In the genomic region with DNA sequence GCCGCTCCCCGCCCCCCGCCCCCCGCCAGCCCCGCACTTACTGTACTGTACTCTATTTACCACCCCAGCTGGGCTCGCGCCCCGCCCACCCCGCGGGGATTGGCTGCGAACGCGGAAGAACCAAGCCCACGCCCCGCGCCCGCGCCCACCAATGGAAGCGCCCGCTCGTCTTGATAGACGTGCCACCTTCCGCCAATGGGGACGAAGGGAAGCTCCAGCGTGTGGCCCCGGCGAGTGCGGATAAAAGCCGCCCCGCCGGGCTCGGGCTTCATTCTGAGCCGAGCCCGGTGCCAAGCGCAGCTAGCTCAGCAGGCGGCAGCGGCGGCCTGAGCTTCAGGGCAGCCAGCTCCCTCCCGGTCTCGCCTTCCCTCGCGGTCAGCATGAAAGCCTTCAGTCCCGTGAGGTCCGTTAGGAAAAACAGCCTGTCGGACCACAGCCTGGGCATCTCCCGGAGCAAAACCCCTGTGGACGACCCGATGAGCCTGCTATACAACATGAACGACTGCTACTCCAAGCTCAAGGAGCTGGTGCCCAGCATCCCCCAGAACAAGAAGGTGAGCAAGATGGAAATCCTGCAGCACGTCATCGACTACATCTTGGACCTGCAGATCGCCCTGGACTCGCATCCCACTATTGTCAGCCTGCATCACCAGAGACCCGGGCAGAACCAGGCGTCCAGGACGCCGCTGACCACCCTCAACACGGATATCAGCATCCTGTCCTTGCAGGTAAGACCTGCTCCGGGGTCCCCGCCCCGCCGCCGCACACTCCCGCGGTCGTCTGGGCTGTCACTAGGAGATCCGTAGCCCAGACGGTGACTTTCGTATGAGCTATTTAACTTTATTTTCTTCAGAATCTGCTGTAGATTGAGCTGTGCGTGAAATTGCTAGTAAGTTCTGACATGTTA, we compare ENCODE assay signal across 8 cellular contexts. TPM values are rescaled to one million over a fixed set of nuclear protein-coding genes. Genes with fewer than 3 reads are reported as not detected.
A peak's percentile ranks its signal among the peaks of the same experiment; 100 is the strongest.
DNase-seq lines count a peak whose midpoint lies in the region; ATAC-seq and TF ChIP-seq lines count a peak whose summit lies in the region.

Gene ID2 (plus strand): TSS at position 271 of the 907 bp plus-strand sequence. CDS start 110 bp downstream, at position 381.

- peaks cover 21% of the 10 kb centered on the region in 2 donors for H3K36me3 Mint-ChIP-seq in activated T-cell treated with anti-CD3 and anti-CD28 coated beads, Interleukin-2, amount 50 U/mL, for 72 hours (ENCODE audit: insufficient read depth in 2 of 2)

- peak within 1 kb of the TSS; percentile 85 for H3K4me3 ChIP-seq in DOHH2 (ENCODE audit: low read length)
- peak within 1 kb of the TSS; percentile 100 for H3K4me3 ChIP-seq in GM23248
- peak within 1 kb of the TSS; percentile 92 to 99 for H3K4me3 ChIP-seq in muscle layer of duodenum (ENCODE audit: low read depth in 1 of 2, low read length in 2 of 2)

- H3K9ac ChIP-seq in GM23248: peak within 1 kb of the TSS; percentile 100

- H3K9me3 Mint-ChIP-seq in activated T-cell treated with anti-CD3 and anti-CD28 coated beads, Interleukin-2, amount 50 U/mL, for 72 hours: no peaks in the 10 kb centered on the region

- peak within 1 kb of the TSS; percentile 99 for H3K4me3 Mint-ChIP-seq in activated T-cell treated with anti-CD3 and anti-CD28 coated beads, Interleukin-2, amount 50 U/mL, for 72 hours

- H3K9me2 ChIP-seq in DOHH2 (replicated peaks; ENCODE audit: control insufficient read depth, low read length) (no peaks in the 10 kb centered on the region), GM23248 (ENCODE audit: insufficient read depth) (no peaks in the 10 kb centered on the region)

- H3K27me3 Mint-ChIP-seq in activated T-cell treated with anti-CD3 and anti-CD28 coated beads, Interleukin-2, amount 50 U/mL, for 72 hours (ENCODE audit: low read depth): peaks cover 11% of the 10 kb centered on the region

- H3K9me3 ChIP-seq in DOHH2 (ENCODE audit: control insufficient read depth, insufficient read depth, low read length): no peaks in the 10 kb centered on the region
- no peaks in the 10 kb centered on the region for H3K9me3 ChIP-seq in GM23248 (ENCODE audit: low read depth)
- no peaks in the 10 kb centered on the region for H3K9me3 ChIP-seq in muscle layer of duodenum (ENCODE audit: control insufficient read depth in 1 of 2, low read length in 2 of 2)

- H3K4me1 ChIP-seq in DOHH2 (ENCODE audit: control insufficient read depth, low read length) (peaks cover 50% of the 10 kb centered on the region), GM23248 (ENCODE audit: insufficient read depth) (peaks cover 32% of the 10 kb centered on the region), muscle layer of duodenum (ENCODE audit: control insufficient read depth in 1 of 2, insufficient read depth in 2 of 2, low read length in 2 of 2) (peaks cover 8 to 24% of the 10 kb centered on the region in 2 donors)

- WGBS in GM23248 (ENCODE audit: low coverage in 1 of 2, low lambda C conversion rate in 2 of 2, missing lambda C conversion rate in 2 of 2), 2 experiments: 1% methylated on average over 64 to 67 of the region's 70 CpGs

- peaks cover 42% of the 10 kb centered on the region for H3K4me1 Mint-ChIP-seq in activated T-cell treated with anti-CD3 and anti-CD28 coated beads, Interleukin-2, amount 50 U/mL, for 72 hours (ENCODE audit: low read depth)

- H4K20me1 ChIP-seq in DOHH2 (ENCODE audit: control insufficient read depth, insufficient read depth, low read depth, low read length): peaks cover 7% of the 10 kb centered on the region; the same call in 1 of the 2 replicates
- peaks cover 3% of the 10 kb centered on the region; the same call in 1 of the 2 replicates for H4K20me1 ChIP-seq in GM23248 (ENCODE audit: insufficient read depth)

- H3K27ac ChIP-seq in DOHH2 (ENCODE audit: low read depth, low read length) (peak within 1 kb of the TSS; percentile 79), GM23248 (peak within 1 kb of the TSS; percentile 100), muscle layer of duodenum (ENCODE audit: low read length) (peak within 1 kb of the TSS; percentile 95)

- peak within 1 kb of the TSS; percentile 99 for H3K27ac Mint-ChIP-seq in activated T-cell treated with anti-CD3 and anti-CD28 coated beads, Interleukin-2, amount 50 U/mL, for 72 hours

- peak within 1 kb of the TSS; percentile 90 for H3K4me2 ChIP-seq in DOHH2 (ENCODE audit: low read length)
- peak within 1 kb of the TSS; percentile 93 for H3K4me2 ChIP-seq in GM23248 (ENCODE audit: unreplicated experiment)

- H3F3A ChIP-seq in DOHH2 (ENCODE audit: control insufficient read depth, insufficient read depth) (peaks cover 34% of the 10 kb centered on the region), GM23248 (ENCODE audit: insufficient read depth) (peaks cover 63% of the 10 kb centered on the region)

- peak within 1 kb of the TSS; percentile 62 for H2AFZ ChIP-seq in GM23248

- H3K79me2 ChIP-seq in DOHH2 (ENCODE audit: control insufficient read depth, low read length) (peaks cover 37% of the 10 kb centered on the region), GM23248 (ENCODE audit: insufficient read depth) (peaks cover 32% of the 10 kb centered on the region)

- in situ Hi-C loops in GM23248 (cut with MboI): loop anchor here (25.0 kb wide), 4 partner anchors 670 to 1570 kb away; no protein-coding TSS in a partner anchor

- peaks cover 11% of the 10 kb centered on the region for H3K27me3 ChIP-seq in DOHH2 (ENCODE audit: control insufficient read depth, low read length)
- no peaks in the 10 kb centered on the region for H3K27me3 ChIP-seq in GM23248 (replicated peaks; ENCODE audit: insufficient read depth)
- H3K27me3 ChIP-seq in muscle layer of duodenum (ENCODE audit: low read depth, low read length): no peaks in the 10 kb centered on the region

- peaks cover 18% of the 10 kb centered on the region for H3K36me3 ChIP-seq in DOHH2 (ENCODE audit: control insufficient read depth, low read length)
- H3K36me3 ChIP-seq in GM23248 (ENCODE audit: low read depth): peaks cover 18% of the 10 kb centered on the region
- H3K36me3 ChIP-seq in muscle layer of duodenum (ENCODE audit: control insufficient read depth in 1 of 2, insufficient read depth in 2 of 2, low read length in 2 of 2): no peaks in the 10 kb centered on the region

- ATAC-seq in activated T-cell treated with anti-CD3 and anti-CD28 coated beads, Interleukin-2, amount 50 U/mL, for 72 hours (replicated peaks in 1 of 2): peak; percentile 56 to 59
- peak; percentile 94 for ATAC-seq in esophagus mucosa

- DNase-seq in GM23248 (peak; percentile 99), Kasumi-1 (lab: John Stamatoyannopoulos, UW) (peak; percentile 94 to 96), RKO (ENCODE audit: low spot score) (peak; percentile 97)
- peak; percentile 99 to 100 for DNase-seq in activated T-cell treated with anti-CD3 and anti-CD28 coated beads, Interleukin-2, amount 50 U/mL, for 72 hours
- peak; percentile 94 for DNase-seq in stimulated activated CD8-positive, alpha-beta memory T cell treated with anti-CD3 and anti-CD28 coated beads, Interleukin-7, amount 100 ng/mL, for 24 hours (ENCODE audit: low read depth)

- TF ChIP-seq CTCF in DOHH2 (IDR thresholded peaks at IDR 0.05; ENCODE audit: low read depth, low read length, poor library complexity, severe bottlenecking): no peak

RNA-seq across cellular contexts. Expression of gene ID2, which starts in this region (rescaled TPM):
- 548 and 668 TPM in 2 replicates for total RNA-seq in GM23248 (2014; rRNA removed; shearing (Covaris generic))
- polyA plus RNA-seq in GM23248 (2016; fragmentation: Nextera tagmentation; extraction: Ambion mirVana): 468 and 478 TPM in 2 replicates
- 100 to 1,000 TPM; 223 to 250 TPM for total RNA-seq in activated T-cell treated with anti-CD3 and anti-CD28 coated beads, Interleukin-2, amount 50 U/mL, for 72 hours
- 3.8 TPM for total RNA-seq in esophagus mucosa

Comparison
In these comparisons a context has a peak if more than half of its experiments do, and no peak if none do; other contexts are left out.
1. Peak in every context shown above with its lines: DNase-seq, ATAC-seq, H3K4me3 ChIP-seq and H3K27ac ChIP-seq.
2. RNA of gene ID2 (total RNA-seq): 548 to 668 TPM in GM23248 and 223 to 250 TPM in activated T-cell treated with anti-CD3 and anti-CD28 coated beads, Interleukin-2, amount 50 U/mL, for 72 hours; 3.8 TPM in esophagus mucosa (single experiment); every median in the first group is over 10 times any median in the second.